In genomic region chr16:74775255-74775654, GRCh38 we compare ENCODE assay signal across 1 cellular context.
TF ChIP-seq lines count a peak whose summit lies in the region.

No MANE protein-coding gene starts in this region.

TF ChIP-seq in GM12878, 131 proteins besides CTCF, POLR2A, EP300 and RAD21:
- no peak for TF ChIP-seq REST (IDR thresholded peaks at IDR 0.05; ENCODE audit: low read depth, low read length)
- TF ChIP-seq, protein P1, sequence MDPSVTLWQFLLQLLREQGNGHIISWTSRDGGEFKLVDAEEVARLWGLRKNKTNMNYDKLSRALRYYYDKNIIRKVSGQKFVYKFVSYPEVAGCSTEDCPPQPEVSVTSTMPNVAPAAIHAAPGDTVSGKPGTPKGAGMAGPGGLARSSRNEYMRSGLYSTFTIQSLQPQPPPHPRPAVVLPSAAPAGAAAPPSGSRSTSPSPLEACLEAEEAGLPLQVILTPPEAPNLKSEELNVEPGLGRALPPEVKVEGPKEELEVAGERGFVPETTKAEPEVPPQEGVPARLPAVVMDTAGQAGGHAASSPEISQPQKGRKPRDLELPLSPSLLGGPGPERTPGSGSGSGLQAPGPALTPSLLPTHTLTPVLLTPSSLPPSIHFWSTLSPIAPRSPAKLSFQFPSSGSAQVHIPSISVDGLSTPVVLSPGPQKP (IDR thresholded peaks at IDR 0.05; ENCODE audit: low read depth, low read length) = no peak
- TF ChIP-seq RBBP5 (conservative IDR thresholded peaks at IDR 0.05) = no peak
- TF ChIP-seq, protein P2, sequence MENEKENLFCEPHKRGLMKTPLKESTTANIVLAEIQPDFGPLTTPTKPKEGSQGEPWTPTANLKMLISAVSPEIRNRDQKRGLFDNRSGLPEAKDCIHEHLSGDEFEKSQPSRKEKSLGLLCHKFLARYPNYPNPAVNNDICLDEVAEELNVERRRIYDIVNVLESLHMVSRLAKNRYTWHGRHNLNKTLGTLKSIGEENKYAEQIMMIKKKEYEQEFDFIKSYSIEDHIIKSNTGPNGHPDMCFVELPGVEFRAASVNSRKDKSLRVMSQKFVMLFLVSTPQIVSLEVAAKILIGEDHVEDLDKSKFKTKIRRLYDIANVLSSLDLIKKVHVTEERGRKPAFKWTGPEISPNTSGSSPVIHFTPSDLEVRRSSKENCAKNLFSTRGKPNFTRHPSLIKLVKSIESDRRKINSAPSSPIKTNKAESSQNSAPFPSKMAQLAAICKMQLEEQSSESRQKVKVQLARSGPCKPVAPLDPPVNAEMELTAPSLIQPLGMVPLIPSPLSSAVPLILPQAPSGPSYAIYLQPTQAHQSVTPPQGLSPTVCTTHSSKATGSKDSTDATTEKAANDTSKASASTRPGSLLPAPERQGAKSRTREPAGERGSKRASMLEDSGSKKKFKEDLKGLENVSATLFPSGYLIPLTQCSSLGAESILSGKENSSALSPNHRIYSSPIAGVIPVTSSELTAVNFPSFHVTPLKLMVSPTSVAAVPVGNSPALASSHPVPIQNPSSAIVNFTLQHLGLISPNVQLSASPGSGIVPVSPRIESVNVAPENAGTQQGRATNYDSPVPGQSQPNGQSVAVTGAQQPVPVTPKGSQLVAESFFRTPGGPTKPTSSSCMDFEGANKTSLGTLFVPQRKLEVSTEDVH (IDR thresholded peaks at IDR 0.05; ENCODE audit: low read depth, partially characterized antibody) = no peak
